In genomic region chr14:69553221-69553620, GRCh38 we compare ENCODE assay signal across 2 cellular contexts.
A peak's percentile ranks its signal among the peaks of the same experiment; 100 is the strongest.
TF ChIP-seq lines count a peak whose summit lies in the region.

No MANE protein-coding gene starts in this region.

TF ChIP-seq in IMR-90, 13 proteins besides CTCF, POLR2A, EP300 and RAD21:
- no peak for TF ChIP-seq MAFK (IDR thresholded peaks at IDR 0.05; ENCODE audit: low read depth, low read length)
- TF ChIP-seq CEBPB (IDR thresholded peaks at IDR 0.05; ENCODE audit: low read depth, low read length), result peak; percentile 85
- no peak for TF ChIP-seq MAZ (IDR thresholded peaks at IDR 0.05; ENCODE audit: borderline replicate concordance, low read depth, low read length)
- TF ChIP-seq FOS (IDR thresholded peaks at IDR 0.05; ENCODE audit: low read depth, low read length), result no peak
- TF ChIP-seq ELK1 (IDR thresholded peaks at IDR 0.05; ENCODE audit: borderline replicate concordance, low read depth, low read length), result no peak
- no peak for TF ChIP-seq USF2 (IDR thresholded peaks at IDR 0.05; ENCODE audit: low read depth, low read length)

TF ChIP-seq in WTC11, 78 proteins besides CTCF, POLR2A, EP300 and RAD21:
- TF ChIP-seq ELF4 (CRISPR knock-in tag; IDR thresholded peaks at IDR 0.05; ENCODE audit: low read depth) (no peak), NFYB (CRISPR knock-in tag; conservative IDR thresholded peaks at IDR 0.05; ENCODE audit: low read depth) (no peak), HMGXB4 (CRISPR knock-in tag; IDR thresholded peaks at IDR 0.05) (no peak), STAT6 (CRISPR knock-in tag; conservative IDR thresholded peaks at IDR 0.05; ENCODE audit: low read depth) (no peak), ARID4B (CRISPR knock-in tag; IDR thresholded peaks at IDR 0.05; ENCODE audit: borderline replicate concordance) (no peak), TEAD4 (CRISPR knock-in tag; IDR thresholded peaks at IDR 0.05) (no peak), IRF2 (CRISPR knock-in tag; IDR thresholded peaks at IDR 0.05; ENCODE audit: borderline replicate concordance, low read depth) (no peak), ZNF423 (CRISPR knock-in tag; IDR thresholded peaks at IDR 0.05) (no peak), FOXK1 (CRISPR knock-in tag; IDR thresholded peaks at IDR 0.05) (no peak), CREB1 (CRISPR knock-in tag; IDR thresholded peaks at IDR 0.05) (no peak), TP53 (CRISPR knock-in tag; IDR thresholded peaks at IDR 0.05) (no peak), NR3C1 (CRISPR knock-in tag; conservative IDR thresholded peaks at IDR 0.05; ENCODE audit: low read depth) (no peak), ATF1 (CRISPR knock-in tag; IDR thresholded peaks at IDR 0.05) (no peak), E2F4 (CRISPR knock-in tag; IDR thresholded peaks at IDR 0.05; ENCODE audit: borderline replicate concordance, low read depth) (no peak)
